8 cellular contexts compared by ENCODE assay signal in the genomic region with DNA sequence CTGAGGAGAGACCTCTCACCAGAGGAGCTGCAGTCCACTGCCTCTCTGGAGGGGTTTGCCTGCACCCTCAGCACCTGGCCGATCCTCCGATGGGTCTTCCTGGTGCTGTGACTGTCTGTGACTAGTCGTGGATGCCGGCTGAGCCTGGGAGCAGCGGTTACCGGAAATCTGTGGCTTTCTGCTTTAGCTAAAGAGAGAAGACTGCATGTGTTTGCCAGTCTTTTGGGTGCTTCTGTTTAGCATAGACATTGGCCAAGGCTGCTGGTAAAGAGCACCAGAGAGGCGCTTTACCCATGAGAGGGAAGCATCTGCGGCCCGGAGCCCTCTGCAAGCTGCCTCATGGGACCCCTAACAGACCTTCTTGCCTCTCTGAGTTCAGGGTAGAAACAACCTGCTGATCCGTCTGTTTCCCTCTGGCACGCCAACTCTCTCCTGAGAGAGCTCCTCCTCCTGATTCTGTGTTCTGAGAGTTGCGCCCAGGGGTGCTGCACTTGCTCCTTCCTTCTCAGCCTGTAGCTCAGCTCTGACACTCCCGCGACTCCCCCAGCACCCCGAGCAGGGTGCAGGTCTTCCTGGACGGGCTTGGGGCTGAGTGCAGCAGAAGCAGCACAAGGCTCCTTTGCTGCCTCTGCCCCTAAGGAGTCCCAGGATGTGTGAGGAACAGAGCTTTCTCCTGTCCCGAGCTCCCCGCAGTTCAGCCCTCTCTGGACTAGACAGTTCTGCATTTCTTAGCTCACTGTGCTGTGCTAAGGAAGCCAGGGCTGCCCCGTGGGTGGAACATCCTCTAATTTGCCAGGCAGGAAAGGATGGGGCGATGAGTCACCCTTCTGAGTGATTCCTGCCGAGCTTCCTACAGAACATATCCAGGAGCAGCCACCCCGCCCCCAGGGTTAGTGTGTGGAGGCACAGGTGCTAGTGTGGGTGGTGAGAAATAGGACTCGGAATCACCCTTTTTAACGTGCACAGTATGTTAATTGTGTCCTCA.
DNase-seq lines count a peak whose midpoint lies in the region; ATAC-seq and TF ChIP-seq lines count a peak whose summit lies in the region.

No MANE protein-coding gene starts in this region.

- no peaks in the 10 kb centered on the region for H3K36me3 ChIP-seq in CD4-positive, CD25-positive, alpha-beta regulatory T cell (ENCODE audit: control insufficient read depth, insufficient read depth, low read length)

- in situ Hi-C loops in GM13977 (cut with MboI; ENCODE audit: low pct_unique_long_range_greater_than_20kb, low sequenced_read_pairs, unreplicated experiment): no loop called here

- peak overlapping the region; percentile 72 for H3K4me3 ChIP-seq in CD4-positive, CD25-positive, alpha-beta regulatory T cell (ENCODE audit: low read depth, low read length)

- no peaks in the 10 kb centered on the region for H3K9me3 ChIP-seq in CD4-positive, CD25-positive, alpha-beta regulatory T cell (ENCODE audit: control insufficient read depth in 2 of 2, low read length in 2 of 2)

- no peaks in the 10 kb centered on the region for H3K36me3 Mint-ChIP-seq in CD4-positive, CD25-positive, alpha-beta regulatory T cell
- H3K36me3 Mint-ChIP-seq in activated naive CD4-positive, alpha-beta T cell treated with anti-CD3 and anti-CD28 coated beads for 36 hours (ENCODE audit: low read depth): no peaks in the 10 kb centered on the region
- H3K36me3 Mint-ChIP-seq in mesothelial cell of epicardium: no peaks in the 10 kb centered on the region

- peaks cover 11% of the 10 kb centered on the region for H3K27me3 Mint-ChIP-seq in CD4-positive, CD25-positive, alpha-beta regulatory T cell
- no peaks in the 10 kb centered on the region for H3K27me3 Mint-ChIP-seq in activated naive CD4-positive, alpha-beta T cell treated with anti-CD3 and anti-CD28 coated beads for 36 hours (ENCODE audit: low read depth)
- H3K27me3 Mint-ChIP-seq in mesothelial cell of epicardium (ENCODE audit: low read depth): peaks cover 23% of the 10 kb centered on the region

- peak; percentile 65 to 66 for ATAC-seq in CD4-positive, CD25-positive, alpha-beta regulatory T cell (ENCODE audit: low read depth in 2 of 2)
- ATAC-seq in GM21619 (IDR thresholded peaks at IDR 0.05; ENCODE audit: unreplicated experiment) (peak; percentile 44), Right ventricle myocardium inferior (peak; percentile 81)

- no peaks in the 10 kb centered on the region for H3K9me3 Mint-ChIP-seq in CD4-positive, CD25-positive, alpha-beta regulatory T cell
- H3K9me3 Mint-ChIP-seq in activated naive CD4-positive, alpha-beta T cell treated with anti-CD3 and anti-CD28 coated beads for 36 hours: no peaks in the 10 kb centered on the region
- H3K9me3 Mint-ChIP-seq in mesothelial cell of epicardium: peaks cover 8% of the 10 kb centered on the region

- H3K4me1 ChIP-seq in CD4-positive, CD25-positive, alpha-beta regulatory T cell (ENCODE audit: control insufficient read depth, insufficient read depth, low read length, poor library complexity, severe bottlenecking): peaks cover 35% of the 10 kb centered on the region

- H3K27ac ChIP-seq in CD4-positive, CD25-positive, alpha-beta regulatory T cell (ENCODE audit: insufficient read depth, low read length, poor library complexity, severe bottlenecking): peak overlapping the region; percentile 42

- H3K4me1 Mint-ChIP-seq in CD4-positive, CD25-positive, alpha-beta regulatory T cell: peaks cover 11 to 76% (median 35%) of the 10 kb centered on the region in 4 donors
- H3K4me1 Mint-ChIP-seq in activated naive CD4-positive, alpha-beta T cell treated with anti-CD3 and anti-CD28 coated beads for 36 hours (ENCODE audit: low read depth): peaks cover 35% of the 10 kb centered on the region
- peaks cover 29% of the 10 kb centered on the region for H3K4me1 Mint-ChIP-seq in mesothelial cell of epicardium

- peak overlapping the region; percentile 64 to 90 (median 84) for H3K4me3 Mint-ChIP-seq in CD4-positive, CD25-positive, alpha-beta regulatory T cell
- H3K4me3 Mint-ChIP-seq in activated naive CD4-positive, alpha-beta T cell treated with anti-CD3 and anti-CD28 coated beads for 36 hours: peak overlapping the region; percentile 59
- H3K4me3 Mint-ChIP-seq in mesothelial cell of epicardium: no peak overlapping the region

- H3K27ac Mint-ChIP-seq in CD4-positive, CD25-positive, alpha-beta regulatory T cell: peak overlapping the region; percentile 29 to 93 (median 84)
- no peak overlapping the region for H3K27ac Mint-ChIP-seq in activated naive CD4-positive, alpha-beta T cell treated with anti-CD3 and anti-CD28 coated beads for 36 hours
- H3K27ac Mint-ChIP-seq in mesothelial cell of epicardium: no peak overlapping the region

- CTCF ChIA-PET in activated naive CD4-positive, alpha-beta T cell treated with anti-CD3 and anti-CD28 coated beads for 36 hours (lab: Charles Lee): interaction anchor here (0.6 to 1.1 kb wide), 3 partner anchors 9 to 240 kb away, joined by 3 read pairs; no protein-coding TSS in a partner anchor

- no peak for TF ChIP-seq CTCF in mesothelial cell of epicardium (IDR thresholded peaks at IDR 0.05; ENCODE audit: unreplicated experiment)
- no peak for TF ChIP-seq CTCF in GM13977 (IDR thresholded peaks at IDR 0.05; ENCODE audit: extremely low read depth, insufficient read depth, missing control alignments)

- DNase-seq in CD4-positive, CD25-positive, alpha-beta regulatory T cell: peak in 2 of 3 donors; percentile 23 to 56
- DNase-seq in NAMALWA (ENCODE audit: low spot score): peak; percentile 23
- DNase-seq in activated naive CD4-positive, alpha-beta T cell treated with anti-CD3 and anti-CD28 coated beads for 36 hours: peak; percentile 55
- DNase-seq in Right ventricle myocardium inferior (ENCODE audit: missing footprints): peak; percentile 89
- DNase-seq in posterior cingulate gyrus: peak; percentile 26 to 97 (median 81)
- DNase-seq in mesothelial cell of epicardium (ENCODE audit: low spot score in 2 of 2, unreplicated experiment in 2 of 2): no peak
- DNase-seq in GM13977 (ENCODE audit: low spot score): no peak

- H3K27me3 ChIP-seq in CD4-positive, CD25-positive, alpha-beta regulatory T cell (ENCODE audit: control insufficient read depth, insufficient read depth, low read length): no peaks in the 10 kb centered on the region

- intact Hi-C loops in activated naive CD4-positive, alpha-beta T cell treated with anti-CD3 and anti-CD28 coated beads for 36 hours (cut with micrococcal nuclease): loop anchor here (1.0 to 5.0 kb wide), 3 partner anchors 17 to 205 kb away; partner anchors contain the start of gene SH3RF3
- intact Hi-C loops in Right ventricle myocardium inferior (cut with DNase I) (loop anchor here (5.0 kb wide), 2 partner anchors 45 to 60 kb away; no protein-coding TSS in a partner anchor), posterior cingulate gyrus (cut with DNase I) (no loop called here)

Comparison
In these comparisons a context has a peak if more than half of its experiments do, and no peak if none do; other contexts are left out.
1. DNase-seq: peak in CD4-positive, CD25-positive, alpha-beta regulatory T cell (2 of 3), NAMALWA (single experiment), activated naive CD4-positive, alpha-beta T cell treated with anti-CD3 and anti-CD28 coated beads for 36 hours (single experiment), Right ventricle myocardium inferior (single experiment) and posterior cingulate gyrus (10 of 10); none in mesothelial cell of epicardium (0 of 2) and GM13977 (single experiment).
2. H3K27ac Mint-ChIP-seq: peak in CD4-positive, CD25-positive, alpha-beta regulatory T cell (3 of 3); none in activated naive CD4-positive, alpha-beta T cell treated with anti-CD3 and anti-CD28 coated beads for 36 hours (single experiment) and mesothelial cell of epicardium (single experiment).
3. Peak in every context shown above with its lines, with median percentiles within 50 percentile points of each other: ATAC-seq.